ENCODE assay signal across 8 cellular contexts in the genomic region with DNA sequence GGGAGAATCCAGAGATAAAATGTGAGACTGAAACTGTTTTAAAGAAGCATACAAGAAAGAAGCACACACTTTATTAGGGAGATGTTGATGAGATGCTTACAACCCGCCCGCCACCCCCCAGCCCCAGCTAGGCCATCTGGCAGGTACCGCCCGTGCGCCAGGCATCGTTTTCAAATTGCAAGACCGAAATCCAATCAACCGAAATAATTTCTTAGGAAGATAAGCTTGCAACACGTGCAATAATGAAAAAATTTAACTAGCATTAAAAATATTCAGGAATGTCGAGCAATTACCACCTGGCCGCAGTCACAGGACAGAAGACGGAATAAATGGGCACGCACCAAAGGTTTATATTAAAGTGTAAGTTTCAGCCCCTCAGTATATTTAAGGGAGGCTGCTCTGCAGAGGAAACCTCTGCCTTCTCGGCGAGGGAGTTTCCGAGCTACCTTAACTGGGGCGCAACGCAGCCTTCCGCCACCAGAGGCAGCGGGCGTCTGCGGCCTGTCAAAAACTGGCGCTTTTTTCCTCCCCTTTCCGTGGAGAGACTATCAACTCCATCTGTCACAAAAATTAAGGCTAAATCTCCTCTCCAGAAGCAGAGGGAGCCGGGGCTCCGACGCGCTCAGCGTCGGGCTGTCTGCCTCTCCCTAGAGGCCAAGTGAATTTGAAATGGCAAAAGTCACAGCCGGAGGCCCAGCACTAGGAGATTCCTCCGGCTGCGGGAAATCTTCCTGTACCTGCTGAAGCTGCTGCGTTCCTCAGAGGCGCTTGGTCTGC. TPM values are rescaled to one million over a fixed set of nuclear protein-coding genes. Genes with fewer than 3 reads are reported as not detected.
DNase-seq lines count a peak whose midpoint lies in the region; ATAC-seq and TF ChIP-seq lines count a peak whose summit lies in the region.

No MANE protein-coding gene starts in this region.

- CTCF ChIA-PET in AG04450 (lab: Charles Lee), result interaction anchor here (0.6 to 4.6 kb wide), 34 partner anchors 9 to 607 kb away, joined by 3 to 37 read pairs (median 4); no protein-coding TSS in a partner anchor

- peaks cover 5% of the 10 kb centered on the region for H3K36me3 Mint-ChIP-seq in endothelial cell (ENCODE audit: low read depth, unreplicated experiment)

- no peaks in the 10 kb centered on the region; the same call in 1 of the 2 replicates for H3K9me3 ChIP-seq in AG04450 (ENCODE audit: control insufficient read depth, insufficient read depth, low read length)

- peaks cover 12% of the 10 kb centered on the region for H3K27me3 ChIP-seq in AG04450 (ENCODE audit: control insufficient read depth, insufficient read depth, low read length)

- ATAC-seq in GM18868 (IDR thresholded peaks at IDR 0.05; ENCODE audit: unreplicated experiment) (peak; percentile 82), HG03135 (IDR thresholded peaks at IDR 0.05; ENCODE audit: unreplicated experiment) (peak; percentile 73)

- H3K27me3 Mint-ChIP-seq in endothelial cell (ENCODE audit: unreplicated experiment), result peaks cover 12% of the 10 kb centered on the region

- POLR2A ChIA-PET in AG04450 (lab: Yijun Ruan, JAX), result interaction anchor here (0.6 to 3.0 kb wide), 7 partner anchors 35 to 391 kb away, joined by 3 to 19 read pairs (median 5); no protein-coding TSS in a partner anchor

- H3K4me1 Mint-ChIP-seq in endothelial cell (ENCODE audit: unreplicated experiment), result peaks cover 14% of the 10 kb centered on the region

- DNase-seq in AG04450 (ENCODE audit: low read depth, low spot score), result peak; percentile 50
- peak; percentile 89 for DNase-seq in NCI-H82 (lab: John Stamatoyannopoulos, UW)
- peak; percentile 70 for DNase-seq in activated CD8-positive, alpha-beta memory T cell treated with anti-CD3 and anti-CD28 coated beads, Interleukin-2, amount 50 U/mL, for 4 hours
- DNase-seq in endothelial cell (ENCODE audit: low spot score), result peak; percentile 80
- DNase-seq in middle frontal gyrus (ENCODE audit: extremely low spot score, low spot score), result peak; percentile 84
- DNase-seq in stimulated activated CD8-positive, alpha-beta memory T cell treated with anti-CD3 and anti-CD28 coated beads, Interleukin-15, amount 100 ng/mL, for 48 hours (ENCODE audit: low read depth in 2 of 2), result peak; percentile 55 to 60

- TF ChIP-seq CTCF in AG04450 (IDR thresholded peaks at IDR 0.05; ENCODE audit: low read depth, low read length) (peak; percentile 94), endothelial cell (IDR thresholded peaks at IDR 0.05; ENCODE audit: unreplicated experiment) (peak; percentile 89)

- H3K4me3 Mint-ChIP-seq in endothelial cell (ENCODE audit: unreplicated experiment), result peak overlapping the region; percentile 92

- H3K4me3 ChIP-seq in AG04450 (ENCODE audit: low read depth, low read length), result peak overlapping the region; percentile 86

- H3K9me3 Mint-ChIP-seq in endothelial cell (ENCODE audit: unreplicated experiment), result no peaks in the 10 kb centered on the region

- peak overlapping the region; percentile 61 for H3K27ac Mint-ChIP-seq in endothelial cell (ENCODE audit: unreplicated experiment)

- H3K27ac ChIP-seq in AG04450 (ENCODE audit: low read depth, low read length), result peak overlapping the region; percentile 4

RNA-seq across cellular contexts. Expression of gene GAS1, which starts 1.0 kb away (rescaled TPM):
- 6.4 and 7.6 TPM in 2 replicates for polyA plus RNA-seq in AG04450 (2011; rRNA removed)
- polyA minus RNA-seq in AG04450 (2011; rRNA and poly(A)+ RNA removed), result 5.6 and 7.1 TPM in 2 replicates
- total RNA-seq in endothelial cell (ENCODE audit: unreplicated experiment), result 11.2 TPM

Comparison
In these comparisons a context has a peak if more than half of its experiments do, and no peak if none do; other contexts are left out.
1. Peak in every context shown above with its lines: DNase-seq, ATAC-seq, H3K4me3 ChIP-seq and H3K27ac ChIP-seq.